Comparison of ENCODE assay signal across 40 cellular contexts in genomic region chr17:74582633-74583032, GRCh38. TPM values are rescaled to one million over a fixed set of nuclear protein-coding genes. Genes with fewer than 3 reads are reported as not detected.
"Had no signal": no experiment of that assay in that cellular context is flagged by ENCODE, and none has a peak within 500 bp of the region (broad histone marks: within the 10 kb centered on the region; RNA-seq: fewer than 3 reads in every experiment).

No MANE protein-coding gene starts in this region.

- H3K27ac Mint-ChIP-seq: activated B cell treated with CpG ODN at 0.5 μM for 24 hours; activated CD4-positive, alpha-beta memory T cell treated with anti-CD3 and anti-CD28 coated beads for 36 hours; activated CD4-positive, alpha-beta T cell treated with anti-CD3 and anti-CD28 coated beads, Interleukin-2, amount 10 ng/mL, durations not matched to agents 24 days and 14 days; activated CD8-positive, alpha-beta T cell treated with anti-CD3 and anti-CD28 coated beads for 36 hours; activated naive CD4-positive, alpha-beta T cell treated with anti-CD3 and anti-CD28 coated beads, Interleukin-2, amount 10 ng/mL, durations not matched to agents 7 days and 5 days; activated naive CD4-positive, alpha-beta T cell treated with anti-CD3 and anti-CD28 coated beads, Interleukin-2, amount 50 U/mL, for 24 hours; activated naive CD8-positive, alpha-beta T cell; activated naive CD8-positive, alpha-beta T cell treated with anti-CD3 and anti-CD28 coated beads, Interleukin-2, amount 50 U/mL, for 24 hours; activated T-cell treated with anti-CD3 and anti-CD28 coated beads, Interleukin-2, amount 50 U/mL, for 72 hours; activated T-helper 2 cell treated with anti-CD3 and anti-CD28 coated beads, Interferon-gamma antibody, Interleukin-2, Interleukin-4, amounts not matched to agents 10 μg/mL and 5 μg/mL and 100 μg/mL, durations not matched to agents 14 hours and 24 hours and 36 hours; brain; T-helper 1 cell treated with Interleukin-12 subunit alpha and Interleukin-12 subunit beta and Interleukin-4 antibody, amounts not matched to agents 30 μg/mL and 1 μg/mL, for 36 hours; T-helper 2 cell treated with Interferon-gamma antibody and Interleukin-4, amounts not matched to agents 5 μg/mL and 100 μg/mL, for 36 hours had no signal

- FAIRE-seq: bronchial epithelial cell, TTC549 had no signal

- DNase-seq: activated B cell treated with CpG ODN at 0.5 μM for 24 hours; activated CD4-positive, alpha-beta memory T cell treated with anti-CD3 and anti-CD28 coated beads for 36 hours; activated CD4-positive, alpha-beta T cell treated with anti-CD3 and anti-CD28 coated beads for 4 hours; activated CD4-positive, alpha-beta T cell treated with anti-CD3 and anti-CD28 coated beads, Interleukin-2, amount 10 ng/mL, durations not matched to agents 24 days and 14 days; activated CD4-positive, alpha-beta T cell treated with anti-CD3 and anti-CD28 coated beads, Interleukin-2, amount 50 U/mL, for 1 hour; activated CD4-positive, alpha-beta T cell treated with anti-CD3 and anti-CD28 coated beads, Interleukin-2, amount 50 U/mL, for 4 hours; activated CD4-positive, CD25-positive, alpha-beta regulatory T cell treated with anti-CD3 and anti-CD28 coated beads, Interleukin-2, amount 50 U/mL, for 72 hours; activated CD8-positive, alpha-beta memory T cell treated with anti-CD3 and anti-CD28 coated beads, Interleukin-2, amount 50 U/mL, for 4 hours; activated CD8-positive, alpha-beta T cell treated with anti-CD3 and anti-CD28 coated beads for 36 hours; activated effector memory CD4-positive, alpha-beta T cell treated with Interleukin-2 at 50 U/mL for 16 hours; activated gamma-delta T cell; activated naive CD4-positive, alpha-beta T cell treated with anti-CD3 and anti-CD28 coated beads, Interleukin-2, amount 10 ng/mL, durations not matched to agents 7 days and 5 days; activated naive CD4-positive, alpha-beta T cell treated with Interleukin-2 at 50 U/mL for 16 hours; activated naive CD8-positive, alpha-beta T cell treated with anti-CD3 and anti-CD28 coated beads, Interleukin-2, amount 10 ng/mL, durations not matched to agents 7 days and 5 days; activated naive CD8-positive, alpha-beta T cell treated with anti-CD3 and anti-CD28 coated beads, Interleukin-2, amount 50 U/mL, for 24 hours; activated T-cell treated with anti-CD3 and anti-CD28 coated beads for 4 hours; activated T-cell treated with anti-CD3 and anti-CD28 coated beads, Interleukin-2, amount 50 U/mL, for 1 hour; activated T-cell treated with anti-CD3 and anti-CD28 coated beads, Interleukin-2, amount 50 U/mL, for 4 hours; activated T-cell treated with anti-CD3 and anti-CD28 coated beads, Interleukin-2, amount 50 U/mL, for 72 hours; amygdala; anterior cingulate cortex; caudate nucleus; cerebellar nuclear complex; T-helper 1 cell; T-helper 2 cell; T-helper 9 cell had no signal

- H3K27me3 ChIP-seq: ascending aorta, cardiac muscle cell had no signal

- H3K27me3 Mint-ChIP-seq: activated CD4-positive, alpha-beta T cell treated with anti-CD3 and anti-CD28 coated beads, Interleukin-2, amount 10 ng/mL, durations not matched to agents 24 days and 14 days; activated CD8-positive, alpha-beta T cell treated with anti-CD3 and anti-CD28 coated beads for 36 hours; activated naive CD4-positive, alpha-beta T cell treated with anti-CD3 and anti-CD28 coated beads, Interleukin-2, amount 50 U/mL, for 24 hours; activated naive CD8-positive, alpha-beta T cell; activated naive CD8-positive, alpha-beta T cell treated with anti-CD3 and anti-CD28 coated beads, Interleukin-2, amount 50 U/mL, for 24 hours had no signal

- H3K4me1 ChIP-seq: ascending aorta had no signal

- H3K4me3 Mint-ChIP-seq: activated B cell treated with CpG ODN at 0.5 μM for 24 hours; activated CD4-positive, alpha-beta memory T cell treated with anti-CD3 and anti-CD28 coated beads for 36 hours; activated CD4-positive, alpha-beta T cell treated with anti-CD3 and anti-CD28 coated beads, Interleukin-2, amount 10 ng/mL, durations not matched to agents 24 days and 14 days; activated CD8-positive, alpha-beta T cell treated with anti-CD3 and anti-CD28 coated beads for 36 hours; activated naive CD4-positive, alpha-beta T cell treated with anti-CD3 and anti-CD28 coated beads, Interleukin-2, amount 10 ng/mL, durations not matched to agents 7 days and 5 days; activated naive CD4-positive, alpha-beta T cell treated with anti-CD3 and anti-CD28 coated beads, Interleukin-2, amount 50 U/mL, for 24 hours; activated naive CD8-positive, alpha-beta T cell; activated naive CD8-positive, alpha-beta T cell treated with anti-CD3 and anti-CD28 coated beads, Interleukin-2, amount 10 ng/mL, durations not matched to agents 7 days and 5 days; activated naive CD8-positive, alpha-beta T cell treated with anti-CD3 and anti-CD28 coated beads, Interleukin-2, amount 50 U/mL, for 24 hours; activated T-cell treated with anti-CD3 and anti-CD28 coated beads, Interleukin-2, amount 50 U/mL, for 4 hours; activated T-cell treated with anti-CD3 and anti-CD28 coated beads, Interleukin-2, amount 50 U/mL, for 72 hours; brain; central memory CD8-positive, alpha-beta T cell; T-helper 1 cell treated with Interleukin-12 subunit alpha and Interleukin-12 subunit beta and Interleukin-4 antibody, amounts not matched to agents 30 μg/mL and 1 μg/mL, for 36 hours; T-helper 2 cell treated with Interferon-gamma antibody and Interleukin-4, amounts not matched to agents 5 μg/mL and 100 μg/mL, for 36 hours had no signal

- H3K9me3 ChIP-seq: ascending aorta had no signal

- H3K27ac ChIP-seq: ascending aorta, cardiac muscle cell, VCaP had no signal

- H3K4me3 ChIP-seq: ascending aorta, cardiac muscle cell had no signal

- H3K36me3 Mint-ChIP-seq: activated CD4-positive, alpha-beta memory T cell treated with anti-CD3 and anti-CD28 coated beads for 36 hours; activated naive CD4-positive, alpha-beta T cell treated with anti-CD3 and anti-CD28 coated beads, Interleukin-2, amount 10 ng/mL, durations not matched to agents 7 days and 5 days; activated naive CD4-positive, alpha-beta T cell treated with anti-CD3 and anti-CD28 coated beads, Interleukin-2, amount 50 U/mL, for 24 hours; activated naive CD8-positive, alpha-beta T cell; activated naive CD8-positive, alpha-beta T cell treated with anti-CD3 and anti-CD28 coated beads, Interleukin-2, amount 10 ng/mL, durations not matched to agents 7 days and 5 days; brain had no signal

- ATAC-seq: activated CD8-positive, alpha-beta T cell treated with anti-CD3 and anti-CD28 coated beads for 36 hours; activated naive CD8-positive, alpha-beta T cell treated with anti-CD3 and anti-CD28 coated beads, Interleukin-2, amount 50 U/mL, for 24 hours; activated T-cell treated with anti-CD3 and anti-CD28 coated beads, Interleukin-2, amount 50 U/mL, for 4 hours; activated T-cell treated with anti-CD3 and anti-CD28 coated beads, Interleukin-2, amount 50 U/mL, for 72 hours had no signal

- H3K9me3 Mint-ChIP-seq: activated CD8-positive, alpha-beta T cell treated with anti-CD3 and anti-CD28 coated beads for 36 hours; activated naive CD4-positive, alpha-beta T cell treated with anti-CD3 and anti-CD28 coated beads, Interleukin-2, amount 50 U/mL, for 24 hours; activated naive CD8-positive, alpha-beta T cell treated with anti-CD3 and anti-CD28 coated beads, Interleukin-2, amount 50 U/mL, for 24 hours; activated T-cell treated with anti-CD3 and anti-CD28 coated beads, Interleukin-2, amount 50 U/mL, for 4 hours; activated T-helper 2 cell treated with anti-CD3 and anti-CD28 coated beads, Interferon-gamma antibody, Interleukin-2, Interleukin-4, amounts not matched to agents 10 μg/mL and 5 μg/mL and 100 μg/mL, durations not matched to agents 14 hours and 24 hours and 36 hours; central memory CD8-positive, alpha-beta T cell; T-helper 1 cell treated with Interleukin-12 subunit alpha and Interleukin-12 subunit beta and Interleukin-4 antibody, amounts not matched to agents 30 μg/mL and 1 μg/mL, for 36 hours; T-helper 2 cell treated with Interferon-gamma antibody and Interleukin-4, amounts not matched to agents 5 μg/mL and 100 μg/mL, for 36 hours had no signal

- H3K36me3 ChIP-seq: ascending aorta, cardiac muscle cell had no signal

- H3K4me1 Mint-ChIP-seq: central memory CD8-positive, alpha-beta T cell had no signal

RNA-seq across cellular contexts. Expression of gene CD300LD, which starts 9.4 kb away (rescaled TPM):
- total RNA-seq: activated B cell treated with CpG ODN at 0.5 μM for 24 hours; activated CD4-positive, alpha-beta memory T cell treated with anti-CD3 and anti-CD28 coated beads for 36 hours; activated CD4-positive, alpha-beta T cell treated with anti-CD3 and anti-CD28 coated beads, Interleukin-2, amount 10 ng/mL, durations not matched to agents 24 days and 14 days; activated CD8-positive, alpha-beta memory T cell treated with anti-CD3 and anti-CD28 coated beads for 36 hours; activated CD8-positive, alpha-beta T cell treated with anti-CD3 and anti-CD28 coated beads for 36 hours; activated naive CD8-positive, alpha-beta T cell treated with anti-CD3 and anti-CD28 coated beads, Interleukin-2, amount 10 ng/mL, durations not matched to agents 7 days and 5 days; activated T-cell treated with anti-CD3 and anti-CD28 coated beads, Interleukin-2, amount 50 U/mL, for 4 hours; activated T-helper 2 cell treated with anti-CD3 and anti-CD28 coated beads, Interferon-gamma antibody, Interleukin-2, Interleukin-4, amounts not matched to agents 10 μg/mL and 5 μg/mL and 100 μg/mL, durations not matched to agents 14 hours and 24 hours and 36 hours; ascending aorta; bronchial epithelial cell; cardiac muscle cell had no signal
- polyA plus RNA-seq: adipose tissue, cardiac muscle cell had no signal

RNA-seq across cellular contexts. Expression of gene CD300H, which starts 15.3 kb away (rescaled TPM):
- total RNA-seq: activated B cell treated with CpG ODN at 0.5 μM for 24 hours; activated CD4-positive, alpha-beta memory T cell treated with anti-CD3 and anti-CD28 coated beads for 36 hours; activated CD4-positive, alpha-beta T cell treated with anti-CD3 and anti-CD28 coated beads, Interleukin-2, amount 10 ng/mL, durations not matched to agents 24 days and 14 days; activated CD8-positive, alpha-beta memory T cell treated with anti-CD3 and anti-CD28 coated beads for 36 hours; activated CD8-positive, alpha-beta T cell treated with anti-CD3 and anti-CD28 coated beads for 36 hours; activated naive CD8-positive, alpha-beta T cell treated with anti-CD3 and anti-CD28 coated beads, Interleukin-2, amount 10 ng/mL, durations not matched to agents 7 days and 5 days; activated T-cell treated with anti-CD3 and anti-CD28 coated beads, Interleukin-2, amount 50 U/mL, for 4 hours; activated T-cell treated with anti-CD3 and anti-CD28 coated beads, Interleukin-2, amount 50 U/mL, for 72 hours; activated T-helper 2 cell treated with anti-CD3 and anti-CD28 coated beads, Interferon-gamma antibody, Interleukin-2, Interleukin-4, amounts not matched to agents 10 μg/mL and 5 μg/mL and 100 μg/mL, durations not matched to agents 14 hours and 24 hours and 36 hours; ascending aorta; bronchial epithelial cell; cardiac muscle cell had no signal
- polyA plus RNA-seq: cardiac muscle cell had no signal

RNA-seq across cellular contexts. Expression of gene CD300C, which starts 36.7 kb away (rescaled TPM):
- total RNA-seq: activated CD8-positive, alpha-beta memory T cell treated with anti-CD3 and anti-CD28 coated beads for 36 hours; activated CD8-positive, alpha-beta T cell treated with anti-CD3 and anti-CD28 coated beads for 36 hours; activated T-cell treated with anti-CD3 and anti-CD28 coated beads, Interleukin-2, amount 50 U/mL, for 4 hours; activated T-helper 2 cell treated with anti-CD3 and anti-CD28 coated beads, Interferon-gamma antibody, Interleukin-2, Interleukin-4, amounts not matched to agents 10 μg/mL and 5 μg/mL and 100 μg/mL, durations not matched to agents 14 hours and 24 hours and 36 hours; ascending aorta; bronchial epithelial cell had no signal

RNA-seq across cellular contexts. Expression of gene CD300E, which starts 40.9 kb away (rescaled TPM):
- total RNA-seq: activated CD4-positive, alpha-beta memory T cell treated with anti-CD3 and anti-CD28 coated beads for 36 hours; activated CD4-positive, alpha-beta T cell treated with anti-CD3 and anti-CD28 coated beads, Interleukin-2, amount 10 ng/mL, durations not matched to agents 24 days and 14 days; activated CD8-positive, alpha-beta memory T cell treated with anti-CD3 and anti-CD28 coated beads for 36 hours; activated CD8-positive, alpha-beta T cell treated with anti-CD3 and anti-CD28 coated beads for 36 hours; activated naive CD8-positive, alpha-beta T cell treated with anti-CD3 and anti-CD28 coated beads, Interleukin-2, amount 10 ng/mL, durations not matched to agents 7 days and 5 days; activated T-cell treated with anti-CD3 and anti-CD28 coated beads, Interleukin-2, amount 50 U/mL, for 4 hours; activated T-cell treated with anti-CD3 and anti-CD28 coated beads, Interleukin-2, amount 50 U/mL, for 72 hours; activated T-helper 2 cell treated with anti-CD3 and anti-CD28 coated beads, Interferon-gamma antibody, Interleukin-2, Interleukin-4, amounts not matched to agents 10 μg/mL and 5 μg/mL and 100 μg/mL, durations not matched to agents 14 hours and 24 hours and 36 hours; bronchial epithelial cell; cardiac muscle cell had no signal
- polyA plus RNA-seq: cardiac muscle cell had no signal

RNA-seq across cellular contexts. Expression of gene CD300LB, which starts 51.4 kb away (rescaled TPM):
- total RNA-seq: activated B cell treated with CpG ODN at 0.5 μM for 24 hours; activated CD4-positive, alpha-beta memory T cell treated with anti-CD3 and anti-CD28 coated beads for 36 hours; activated CD4-positive, alpha-beta T cell treated with anti-CD3 and anti-CD28 coated beads, Interleukin-2, amount 10 ng/mL, durations not matched to agents 24 days and 14 days; activated CD8-positive, alpha-beta memory T cell treated with anti-CD3 and anti-CD28 coated beads for 36 hours; activated CD8-positive, alpha-beta T cell treated with anti-CD3 and anti-CD28 coated beads for 36 hours; activated naive CD8-positive, alpha-beta T cell treated with anti-CD3 and anti-CD28 coated beads, Interleukin-2, amount 10 ng/mL, durations not matched to agents 7 days and 5 days; activated T-cell treated with anti-CD3 and anti-CD28 coated beads, Interleukin-2, amount 50 U/mL, for 4 hours; activated T-cell treated with anti-CD3 and anti-CD28 coated beads, Interleukin-2, amount 50 U/mL, for 72 hours; activated T-helper 2 cell treated with anti-CD3 and anti-CD28 coated beads, Interferon-gamma antibody, Interleukin-2, Interleukin-4, amounts not matched to agents 10 μg/mL and 5 μg/mL and 100 μg/mL, durations not matched to agents 14 hours and 24 hours and 36 hours; ascending aorta; bronchial epithelial cell; cardiac muscle cell had no signal
- polyA plus RNA-seq: cardiac muscle cell had no signal
